ENCODE assay signal across 13 cellular contexts in the genomic region with DNA sequence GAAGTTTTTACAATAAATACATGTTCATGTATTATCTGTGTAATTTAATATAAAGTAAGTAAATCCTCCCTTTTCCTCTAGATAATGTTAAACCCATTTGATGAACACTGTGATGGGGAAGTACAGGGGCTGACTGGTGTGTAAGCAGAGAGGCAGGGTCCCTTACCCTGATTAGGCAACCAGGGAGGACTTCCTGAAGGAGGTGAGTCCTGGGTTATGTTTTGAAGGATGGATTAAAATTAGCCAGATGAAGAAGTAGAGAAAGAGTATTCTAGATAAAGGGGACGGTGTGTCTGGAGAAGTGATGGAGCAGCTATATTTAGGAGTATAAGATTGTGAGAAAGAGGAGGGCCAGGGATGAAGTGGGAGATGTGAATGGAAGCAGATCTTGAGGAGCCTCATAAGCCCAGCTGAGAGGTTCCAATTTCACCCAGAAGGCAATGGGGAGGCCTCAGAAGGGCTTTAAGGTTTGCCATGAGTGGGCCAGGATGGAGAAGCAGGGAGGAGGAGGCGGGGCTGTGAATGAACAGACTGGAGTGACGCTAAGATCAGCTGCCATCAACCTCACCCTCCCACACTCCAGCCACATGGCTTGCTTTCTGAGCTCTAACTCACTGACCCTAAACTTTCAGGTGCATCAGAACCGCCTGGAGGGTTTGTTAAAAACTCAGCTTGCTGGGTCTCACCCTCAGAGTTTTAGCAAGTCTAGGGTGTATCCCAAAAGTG. TPM values are rescaled to one million over a fixed set of nuclear protein-coding genes. Genes with fewer than 3 reads are reported as not detected.
A peak's percentile ranks its signal among the peaks of the same experiment; 100 is the strongest.
DNase-seq lines count a peak whose midpoint lies in the region; ATAC-seq, FAIRE-seq and TF ChIP-seq lines count a peak whose summit lies in the region.
"Had no signal": no experiment of that assay in that cellular context is flagged by ENCODE, and none has a peak within 500 bp of the region (broad histone marks: within the 10 kb centered on the region; RNA-seq: fewer than 3 reads in every experiment).

No MANE protein-coding gene starts in this region.

- intact Hi-C loops in kidney (cut with DNase I), result no loop called here

- peaks cover 43% of the 10 kb centered on the region for H3K4me1 Mint-ChIP-seq in activated CD8-positive, alpha-beta memory T cell treated with anti-CD3 and anti-CD28 coated beads, Interleukin-2, amount 10 ng/mL, durations not matched to agents 7 days and 5 days
- H3K4me1 Mint-ChIP-seq in HFFc6 (ENCODE audit: low read depth), result peaks cover 76% of the 10 kb centered on the region
- H3K4me1 Mint-ChIP-seq in activated T-cell treated with anti-CD3 and anti-CD28 coated beads, Interleukin-2, amount 50 U/mL, for 72 hours (ENCODE audit: low read depth), result peaks cover 81% of the 10 kb centered on the region

- H4K20me1 ChIP-seq in smooth muscle cell (ENCODE audit: low read depth), result no peaks in the 10 kb centered on the region

- CTCF ChIA-PET in activated CD8-positive, alpha-beta memory T cell treated with anti-CD3 and anti-CD28 coated beads, Interleukin-2, amount 10 ng/mL, durations not matched to agents 7 days and 5 days (lab: Charles Lee), result interaction anchor here (0.8 to 3.3 kb wide), 6 partner anchors 10 to 45 kb away, joined by 3 to 20 read pairs (median 9); a partner anchor contains a TSS

- H3K9me3 Mint-ChIP-seq in activated CD8-positive, alpha-beta memory T cell treated with anti-CD3 and anti-CD28 coated beads, Interleukin-2, amount 10 ng/mL, durations not matched to agents 7 days and 5 days (ENCODE audit: low read depth), result no peaks in the 10 kb centered on the region
- H3K9me3 Mint-ChIP-seq in HFFc6, result no peaks in the 10 kb centered on the region
- no peaks in the 10 kb centered on the region for H3K9me3 Mint-ChIP-seq in activated T-cell treated with anti-CD3 and anti-CD28 coated beads, Interleukin-2, amount 50 U/mL, for 72 hours

- no peak for FAIRE-seq in kidney (lab: Jason Lieb, UNC)
- FAIRE-seq: endometrium had no signal

- H3K4me1 ChIP-seq in smooth muscle cell (ENCODE audit: low read depth) (peaks cover 22% of the 10 kb centered on the region), kidney (ENCODE audit: control insufficient read depth in 1 of 2, insufficient read depth in 1 of 2, low read depth in 1 of 2, low read length in 2 of 2) (no peaks in the 10 kb centered on the region)

- H3K9ac ChIP-seq in smooth muscle cell (ENCODE audit: low read depth) (no peak overlapping the region), kidney (ENCODE audit: low read length in 2 of 2) (no peak overlapping the region)

- no peaks in the 10 kb centered on the region for H3K79me2 ChIP-seq in smooth muscle cell (ENCODE audit: low read depth)

- H2AFZ ChIP-seq in smooth muscle cell (ENCODE audit: low read depth), result no peak overlapping the region

- DNase-seq in activated CD8-positive, alpha-beta memory T cell treated with anti-CD3 and anti-CD28 coated beads, Interleukin-2, amount 10 ng/mL, durations not matched to agents 7 days and 5 days, result peak; percentile 52
- no peak for DNase-seq in activated CD8-positive, alpha-beta memory T cell treated with anti-CD3 and anti-CD28 coated beads for 24 hours
- DNase-seq in HFFc6 (no peak), smooth muscle cell (lab: John Stamatoyannopoulos, UW; ENCODE audit: unreplicated experiment) (no peak), kidney (no peak)
- peak; percentile 70 to 73 for DNase-seq in activated T-cell treated with anti-CD3 and anti-CD28 coated beads, Interleukin-2, amount 50 U/mL, for 72 hours
- DNase-seq: islet precursor cell, RPMI8226, substantia nigra had no signal

- WGBS in smooth muscle cell (ENCODE audit: low lambda C conversion rate), result 54% methylated on average over 4 of the region's 4 CpGs

- H3K9me3 ChIP-seq in smooth muscle cell (replicated peaks; ENCODE audit: low read depth) (no peaks in the 10 kb centered on the region), kidney (ENCODE audit: control insufficient read depth in 1 of 2, low read length in 2 of 2) (no peaks in the 10 kb centered on the region)
- H3K9me3 ChIP-seq: BE2C had no signal

- peaks cover 7% of the 10 kb centered on the region for H3K27me3 Mint-ChIP-seq in activated CD8-positive, alpha-beta memory T cell treated with anti-CD3 and anti-CD28 coated beads, Interleukin-2, amount 10 ng/mL, durations not matched to agents 7 days and 5 days
- H3K27me3 Mint-ChIP-seq in HFFc6 (ENCODE audit: insufficient read depth), result no peaks in the 10 kb centered on the region; the same call in 1 of the 2 replicates
- no peaks in the 10 kb centered on the region for H3K27me3 Mint-ChIP-seq in activated T-cell treated with anti-CD3 and anti-CD28 coated beads, Interleukin-2, amount 50 U/mL, for 72 hours (ENCODE audit: low read depth)

- no peaks in the 10 kb centered on the region for H3K27me3 ChIP-seq in smooth muscle cell (ENCODE audit: low read depth)
- H3K27me3 ChIP-seq: BE2C had no signal

- H3K27ac ChIP-seq in smooth muscle cell (ENCODE audit: low read depth), result peak overlapping the region; percentile 97
- no peak overlapping the region for H3K27ac ChIP-seq in kidney (ENCODE audit: low read depth in 2 of 2, low read length in 2 of 2)

- H3F3A ChIP-seq in smooth muscle cell (ENCODE audit: low read depth), result peaks cover 37% of the 10 kb centered on the region

- H3K27ac Mint-ChIP-seq in activated CD8-positive, alpha-beta memory T cell treated with anti-CD3 and anti-CD28 coated beads, Interleukin-2, amount 10 ng/mL, durations not matched to agents 7 days and 5 days, result peak overlapping the region; percentile 48
- 0 out of 2 replicates have a peak overlapping the region, but pooled peaks have one; percentile 9 for H3K27ac Mint-ChIP-seq in HFFc6
- peak overlapping the region; percentile 55 for H3K27ac Mint-ChIP-seq in activated T-cell treated with anti-CD3 and anti-CD28 coated beads, Interleukin-2, amount 50 U/mL, for 72 hours

- H3K4me3 ChIP-seq in smooth muscle cell, result no peak overlapping the region
- no peak overlapping the region for H3K4me3 ChIP-seq in kidney (ENCODE audit: low read length in 2 of 2)

- no peak overlapping the region for H3K4me3 Mint-ChIP-seq in activated CD8-positive, alpha-beta memory T cell treated with anti-CD3 and anti-CD28 coated beads, Interleukin-2, amount 10 ng/mL, durations not matched to agents 7 days and 5 days
- H3K4me3 Mint-ChIP-seq in HFFc6, result no peak overlapping the region
- H3K4me3 Mint-ChIP-seq in activated T-cell treated with anti-CD3 and anti-CD28 coated beads, Interleukin-2, amount 50 U/mL, for 72 hours, result peak overlapping the region; percentile 72 to 78

- peak overlapping the region; percentile 14 for H3K4me2 ChIP-seq in smooth muscle cell

- TF ChIP-seq CTCF in HFFc6 (IDR thresholded peaks at IDR 0.05) (no peak), smooth muscle cell (IDR thresholded peaks at IDR 0.05; ENCODE audit: borderline replicate concordance, insufficient read depth, poor library complexity, severe bottlenecking) (no peak), kidney (IDR thresholded peaks at IDR 0.05; ENCODE audit: borderline replicate concordance, extremely low read depth, insufficient read depth) (no peak)

- peak; percentile 31 for ATAC-seq in activated CD8-positive, alpha-beta memory T cell treated with anti-CD3 and anti-CD28 coated beads, Interleukin-2, amount 10 ng/mL, durations not matched to agents 7 days and 5 days
- peak; percentile 65 to 71 for ATAC-seq in activated T-cell treated with anti-CD3 and anti-CD28 coated beads, Interleukin-2, amount 50 U/mL, for 72 hours (replicated peaks in 1 of 2)
- ATAC-seq in HG03175 (IDR thresholded peaks at IDR 0.05; ENCODE audit: unreplicated experiment) (no peak), GM18519 (IDR thresholded peaks at IDR 0.05; ENCODE audit: low FRiP score, unreplicated experiment) (no peak)

- no peaks in the 10 kb centered on the region for H3K36me3 Mint-ChIP-seq in activated CD8-positive, alpha-beta memory T cell treated with anti-CD3 and anti-CD28 coated beads, Interleukin-2, amount 10 ng/mL, durations not matched to agents 7 days and 5 days
- H3K36me3 Mint-ChIP-seq in HFFc6 (ENCODE audit: low read depth), result no peaks in the 10 kb centered on the region; the same call in 1 of the 2 replicates
- no peaks in the 10 kb centered on the region for H3K36me3 Mint-ChIP-seq in activated T-cell treated with anti-CD3 and anti-CD28 coated beads, Interleukin-2, amount 50 U/mL, for 72 hours (ENCODE audit: insufficient read depth in 2 of 2)

- no peaks in the 10 kb centered on the region for H3K36me3 ChIP-seq in smooth muscle cell (ENCODE audit: low read depth)
- H3K36me3 ChIP-seq in kidney (ENCODE audit: control insufficient read depth in 1 of 2, insufficient read depth in 2 of 2, low read length in 2 of 2), result no peaks in the 10 kb centered on the region
- H3K36me3 ChIP-seq: BE2C had no signal

RNA-seq across cellular contexts. Expression of a gene that starts 30.9 kb away (rescaled TPM):
- 10 to 100 TPM; 14.4 to 34.2 TPM for total RNA-seq in activated CD8-positive, alpha-beta memory T cell treated with anti-CD3 and anti-CD28 coated beads, Interleukin-2, amount 10 ng/mL, durations not matched to agents 7 days and 5 days
- 100 to 1,000 TPM; 560 to 690 (median 604) TPM for total RNA-seq in HFFc6 (2021; fragmentation: NEBNext Ultra II Directional; extraction: Animal tissue kit (Norgen Biotek cat#: 25700))
- 10 to 100 TPM; 32.3 to 37.2 TPM for total RNA-seq in activated T-cell treated with anti-CD3 and anti-CD28 coated beads, Interleukin-2, amount 50 U/mL, for 72 hours
- total RNA-seq in smooth muscle cell (629 and 752 TPM in 2 replicates), kidney (97.8 TPM)
- polyA plus RNA-seq in smooth muscle cell (929 and 1,018 TPM in 2 replicates), kidney (ENCODE audit: insufficient read depth, low read depth, low replicate concordance) (157 TPM)

RNA-seq across cellular contexts. Expression of a gene that starts 59.2 kb away (rescaled TPM):
- 100 to 1,000 TPM in 1 of 2 experiments, 10 to 100 TPM in 1; 77.4 to 103 TPM for total RNA-seq in activated CD8-positive, alpha-beta memory T cell treated with anti-CD3 and anti-CD28 coated beads, Interleukin-2, amount 10 ng/mL, durations not matched to agents 7 days and 5 days
- total RNA-seq in HFFc6 (2021; fragmentation: NEBNext Ultra II Directional; extraction: Animal tissue kit (Norgen Biotek cat#: 25700)), result 1 to 10 TPM in 5 of 6 experiments, under 1 TPM in 1; 0.83 to 2.1 (median 1.9) TPM
- total RNA-seq in activated T-cell treated with anti-CD3 and anti-CD28 coated beads, Interleukin-2, amount 50 U/mL, for 72 hours, result 10 to 100 TPM; 19.9 to 24.7 TPM
- total RNA-seq in smooth muscle cell (0.63 and 1.2 TPM in 2 replicates), kidney (0.50 TPM)
- polyA plus RNA-seq in smooth muscle cell (1.4 and 2.1 TPM in 2 replicates), kidney (ENCODE audit: insufficient read depth, low read depth, low replicate concordance) (not detected)

Comparison
In these comparisons a context has a peak if more than half of its experiments do, and no peak if none do; other contexts are left out.
1. DNase-seq: peak in activated CD8-positive, alpha-beta memory T cell treated with anti-CD3 and anti-CD28 coated beads, Interleukin-2, amount 10 ng/mL, durations not matched to agents 7 days and 5 days (single experiment) and activated T-cell treated with anti-CD3 and anti-CD28 coated beads, Interleukin-2, amount 50 U/mL, for 72 hours (2 of 2); none in activated CD8-positive, alpha-beta memory T cell treated with anti-CD3 and anti-CD28 coated beads for 24 hours (single experiment), HFFc6 (single experiment), smooth muscle cell (single experiment) and kidney (single experiment).
2. ATAC-seq: peak in activated CD8-positive, alpha-beta memory T cell treated with anti-CD3 and anti-CD28 coated beads, Interleukin-2, amount 10 ng/mL, durations not matched to agents 7 days and 5 days (single experiment) and activated T-cell treated with anti-CD3 and anti-CD28 coated beads, Interleukin-2, amount 50 U/mL, for 72 hours (2 of 2); none in HG03175 (single experiment) and GM18519 (single experiment).
3. H3K4me3 Mint-ChIP-seq: peak in activated T-cell treated with anti-CD3 and anti-CD28 coated beads, Interleukin-2, amount 50 U/mL, for 72 hours (2 of 2); none in activated CD8-positive, alpha-beta memory T cell treated with anti-CD3 and anti-CD28 coated beads, Interleukin-2, amount 10 ng/mL, durations not matched to agents 7 days and 5 days (single experiment) and HFFc6 (single experiment).
4. Peak in every context shown above with its lines, with median percentiles within 50 percentile points of each other: H3K27ac Mint-ChIP-seq.